Comparison of ENCODE assay signal across 21 cellular contexts in the genomic region with DNA sequence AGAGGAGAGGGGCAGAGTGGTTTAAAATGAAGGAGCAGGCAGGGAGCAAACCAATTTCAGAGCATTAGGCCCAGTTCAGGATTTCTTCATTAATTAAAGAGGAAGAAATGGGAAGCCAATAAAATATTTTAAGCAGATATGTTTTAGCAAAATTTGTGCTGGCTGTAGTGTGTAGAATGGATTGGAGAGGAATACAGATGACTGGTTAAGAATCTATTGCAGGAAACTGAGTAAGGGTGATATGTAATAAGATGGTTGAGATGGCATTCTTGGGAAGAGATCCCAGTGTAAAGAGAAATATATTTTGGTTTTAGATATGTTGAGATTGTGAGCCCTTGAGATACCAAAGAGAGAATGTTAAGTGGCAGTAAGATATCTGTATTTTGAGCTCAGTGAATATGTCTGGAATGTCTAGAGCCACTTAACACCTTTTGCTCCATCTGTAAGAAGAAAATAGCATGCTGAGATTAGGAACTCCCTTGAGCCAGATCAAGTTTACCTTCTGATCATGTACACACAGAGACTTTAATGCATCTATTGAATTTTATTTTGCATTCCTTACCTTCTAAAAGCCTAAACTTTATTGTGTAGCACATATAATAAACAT.
DNase-seq lines count a peak whose midpoint lies in the region; ATAC-seq and TF ChIP-seq lines count a peak whose summit lies in the region.
"Had no signal": no experiment of that assay in that cellular context is flagged by ENCODE, and none has a peak within 500 bp of the region (broad histone marks: within the 10 kb centered on the region; RNA-seq: fewer than 3 reads in every experiment).

No MANE protein-coding gene starts in this region.

- no peak for DNase-seq in Right ventricle myocardium superior
- DNase-seq in cardiac septum (ENCODE audit: low spot score): no peak
- DNase-seq in left ventricle myocardium inferior: no peak
- no peak for DNase-seq in lower lobe of right lung
- no peak for DNase-seq in DMS53 (lab: John Stamatoyannopoulos, UW)
- no peak for DNase-seq in lower leg skin (ENCODE audit: low spot score in 2 of 2)
- DNase-seq in activated naive CD4-positive, alpha-beta T cell (lab: John Stamatoyannopoulos, UW): no peak
- DNase-seq: 8988T; ACHN; AML-193; BE2C; CD4-positive, alpha-beta T cell; CD8-positive, alpha-beta memory T cell; DMS 273 treated with DMSO at 0.1 percent for 48 hours; DMS79 treated with DMSO at 0.1 percent for 48 hours; GF-D8; H9 had no signal

- TF ChIP-seq CTCF in left ventricle myocardium inferior (IDR thresholded peaks at IDR 0.05; ENCODE audit: borderline replicate concordance) (no peak), lower lobe of right lung (IDR thresholded peaks at IDR 0.05) (no peak), lower leg skin (IDR thresholded peaks at IDR 0.05) (no peak)

- peak overlapping the region; percentile 45 for H3K27ac ChIP-seq in left ventricle myocardium inferior (replicated peaks)
- H3K27ac ChIP-seq in lower lobe of right lung: no peak overlapping the region
- H3K27ac ChIP-seq: A549; BLaER1 treated with 17β-estradiol and CSF1 and Interleukin-3, amounts not matched to agents 10 nM and 100 nM had no signal

- peak; percentile 90 for ATAC-seq in Right ventricle myocardium superior (ENCODE audit: poor library complexity)
- peak; percentile 46 to 87 for ATAC-seq in lower lobe of right lung
- ATAC-seq: A549, GM23338, HCT116 had no signal

- no peak for TF ChIP-seq POLR2A in lower leg skin (IDR thresholded peaks at IDR 0.05)

- no peaks in the 10 kb centered on the region for H3K27me3 ChIP-seq in left ventricle myocardium inferior (ENCODE audit: low read depth)
- H3K27me3 ChIP-seq in lower lobe of right lung (ENCODE audit: low read depth): no peaks in the 10 kb centered on the region
- H3K27me3 ChIP-seq: BLaER1 treated with 17β-estradiol and CSF1 and Interleukin-3, amounts not matched to agents 10 nM and 100 nM had no signal

- H3K36me3 ChIP-seq in left ventricle myocardium inferior: no peaks in the 10 kb centered on the region
- no peaks in the 10 kb centered on the region for H3K36me3 ChIP-seq in lower lobe of right lung
- H3K36me3 ChIP-seq: BE2C; BLaER1 treated with 17β-estradiol and CSF1 and Interleukin-3, amounts not matched to agents 10 nM and 100 nM had no signal

- intact Hi-C loops in Right ventricle myocardium superior (cut with DNase I) (no loop called here), cardiac septum (cut with DNase I) (no loop called here), left ventricle myocardium inferior (cut with micrococcal nuclease) (no loop called here), lower lobe of right lung (cut with DNase I) (no loop called here), lower leg skin (cut with DNase I; ENCODE audit: low total_unique reads) (no loop called here)

- H3K9me3 ChIP-seq in left ventricle myocardium inferior (replicated peaks): peaks cover 17% of the 10 kb centered on the region
- no peaks in the 10 kb centered on the region for H3K9me3 ChIP-seq in lower lobe of right lung
- H3K9me3 ChIP-seq: A549, BE2C had no signal

- peaks cover 18% of the 10 kb centered on the region for H3K4me1 ChIP-seq in left ventricle myocardium inferior
- H3K4me1 ChIP-seq in lower lobe of right lung: no peaks in the 10 kb centered on the region
- H3K4me1 ChIP-seq: A549, BE2C had no signal

- H3K4me3 ChIP-seq in left ventricle myocardium inferior (no peak overlapping the region), lower lobe of right lung (no peak overlapping the region), lower leg skin (ENCODE audit: low read depth, poor library complexity, severe bottlenecking) (no peak overlapping the region)
- H3K4me3 ChIP-seq: A549; BLaER1 treated with 17β-estradiol and CSF1 and Interleukin-3, amounts not matched to agents 10 nM and 100 nM; GM23338 had no signal
